Comparison of ENCODE assay signal across 10 cellular contexts in the genomic region with DNA sequence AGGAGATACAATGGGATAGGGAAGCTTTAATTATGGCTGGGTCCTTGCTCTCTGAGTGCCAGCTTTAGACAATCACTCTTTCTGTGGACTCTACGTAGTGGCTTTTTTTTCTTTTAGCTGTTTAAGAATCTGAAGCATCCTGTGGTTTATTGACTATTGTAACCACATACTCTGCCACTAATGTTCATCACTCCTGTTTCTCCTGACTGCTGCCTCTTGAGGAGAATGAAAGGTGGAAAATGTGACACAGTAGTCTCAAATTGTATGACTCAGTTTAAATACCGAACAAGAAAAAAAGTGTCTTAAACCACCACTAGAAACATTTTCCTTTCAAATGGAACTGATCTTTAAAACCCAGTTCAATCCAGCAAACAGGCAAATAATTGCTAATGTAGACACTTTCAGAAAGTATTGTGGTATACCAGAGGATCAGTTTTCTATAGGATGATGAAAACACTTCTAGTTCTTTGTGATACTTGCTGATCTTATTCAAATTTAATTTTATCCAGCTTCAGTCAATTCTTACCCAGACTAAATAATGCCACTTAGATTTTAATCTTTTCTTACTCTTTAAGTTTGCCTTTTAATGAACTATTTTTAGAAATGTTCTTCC.
DNase-seq lines count a peak whose midpoint lies in the region; FAIRE-seq and TF ChIP-seq lines count a peak whose summit lies in the region.
"Had no signal": no experiment of that assay in that cellular context is flagged by ENCODE, and none has a peak within 500 bp of the region (broad histone marks: within the 10 kb centered on the region; RNA-seq: fewer than 3 reads in every experiment).

No MANE protein-coding gene starts in this region.

- peaks cover 20% of the 10 kb centered on the region for H3K4me1 ChIP-seq in astrocyte (ENCODE audit: insufficient read depth, low read length)
- no peaks in the 10 kb centered on the region for H3K4me1 ChIP-seq in mesenchymal stem cell (ENCODE audit: control insufficient read depth, insufficient read depth, low read depth, low read length)
- H3K4me1 ChIP-seq in esophagus muscularis mucosa: no peaks in the 10 kb centered on the region

- H3K27me3 Mint-ChIP-seq in Calu3 (ENCODE audit: unreplicated experiment) (no peaks in the 10 kb centered on the region), astrocyte (ENCODE audit: low read depth, unreplicated experiment) (no peaks in the 10 kb centered on the region)
- H3K27me3 Mint-ChIP-seq: naive B cell had no signal

- peak overlapping the region; percentile 60 for H3K4me2 ChIP-seq in astrocyte (ENCODE audit: low read length)
- H3K4me2 ChIP-seq in mesenchymal stem cell (ENCODE audit: low read length, poor library complexity, severe bottlenecking): no peak overlapping the region

- DNase-seq in Calu3: peak; percentile 29
- DNase-seq in LHCN-M2 (ENCODE audit: low read depth): peak; percentile 93
- peak; percentile 99 for DNase-seq in astrocyte (ENCODE audit: low read depth)
- peak; percentile 91 for DNase-seq in mesenchymal stem cell
- no peak for DNase-seq in cerebellum (ENCODE audit: low spot score)
- no peak for DNase-seq in NCI-H526 treated with DMSO at 0.1 percent for 48 hours (lab: John Stamatoyannopoulos, UW)
- DNase-seq in esophagus muscularis mucosa (ENCODE audit: extremely low spot score): no peak
- DNase-seq in posterior vena cava (ENCODE audit: low spot score): no peak
- DNase-seq: naive B cell had no signal

- no peaks in the 10 kb centered on the region for H3K27me3 ChIP-seq in astrocyte (ENCODE audit: insufficient read depth, low read length)
- no peaks in the 10 kb centered on the region for H3K27me3 ChIP-seq in mesenchymal stem cell (ENCODE audit: control insufficient read depth in 1 of 2, insufficient read depth in 1 of 2, low read length in 2 of 2)
- no peaks in the 10 kb centered on the region for H3K27me3 ChIP-seq in esophagus muscularis mucosa

- H2AFZ ChIP-seq in astrocyte (ENCODE audit: low read depth, low read length) (no peak overlapping the region), mesenchymal stem cell (ENCODE audit: low read depth, low read length) (no peak overlapping the region)

- no peak overlapping the region for H3K4ac ChIP-seq in mesenchymal stem cell (ENCODE audit: low read depth in 1 of 2, low read length in 2 of 2)

- H3K4me1 Mint-ChIP-seq in Calu3 (ENCODE audit: low read depth, unreplicated experiment) (peaks cover 23% of the 10 kb centered on the region), astrocyte (ENCODE audit: low read depth, unreplicated experiment) (peaks cover 34% of the 10 kb centered on the region)
- H3K4me1 Mint-ChIP-seq: naive B cell had no signal

- CTCF ChIA-PET in Calu3 (lab: Charles Lee): interaction anchor here (0.6 to 0.9 kb wide), 4 partner anchors 75 to 1404 kb away, joined by 3 to 4 read pairs (median 3); no protein-coding TSS in a partner anchor

- H3K36me3 Mint-ChIP-seq in Calu3 (ENCODE audit: insufficient read depth, unreplicated experiment) (no peaks in the 10 kb centered on the region), astrocyte (ENCODE audit: low read depth, unreplicated experiment) (no peaks in the 10 kb centered on the region)

- no peak overlapping the region for H2BK15ac ChIP-seq in mesenchymal stem cell (ENCODE audit: low read depth, poor library complexity, severe bottlenecking)

- H3K79me2 ChIP-seq in astrocyte (ENCODE audit: insufficient read depth, low read length): no peaks in the 10 kb centered on the region

- H4K91ac ChIP-seq in mesenchymal stem cell (ENCODE audit: low read length): no peak overlapping the region

- no peak for TF ChIP-seq EP300 in esophagus muscularis mucosa (IDR thresholded peaks at IDR 0.05)

- H3K36me3 ChIP-seq in astrocyte (ENCODE audit: insufficient read depth, low read length) (no peaks in the 10 kb centered on the region), mesenchymal stem cell (ENCODE audit: control insufficient read depth in 1 of 2, insufficient read depth in 2 of 2, low read depth in 1 of 2, low read length in 2 of 2) (no peaks in the 10 kb centered on the region), esophagus muscularis mucosa (no peaks in the 10 kb centered on the region)

- BruUV-seq in Calu3 (replicated peaks; lab: Mats Ljungman, UMichigan): no TSS peak

- no peaks in the 10 kb centered on the region for H4K20me1 ChIP-seq in astrocyte (ENCODE audit: insufficient read depth, low read length)

- no peaks in the 10 kb centered on the region for H3K79me1 ChIP-seq in mesenchymal stem cell (replicated peaks; ENCODE audit: low read length, poor library complexity, severe bottlenecking)

- no peak overlapping the region for H3K23ac ChIP-seq in mesenchymal stem cell (ENCODE audit: low read length in 2 of 2)

- no peaks in the 10 kb centered on the region for H3K9me3 ChIP-seq in astrocyte (ENCODE audit: insufficient read depth, low read depth, low read length)
- H3K9me3 ChIP-seq in mesenchymal stem cell (ENCODE audit: control insufficient read depth, low read length): no peaks in the 10 kb centered on the region
- no peaks in the 10 kb centered on the region for H3K9me3 ChIP-seq in esophagus muscularis mucosa

- H3K9ac ChIP-seq in astrocyte (ENCODE audit: low read length) (peak overlapping the region; percentile 45), mesenchymal stem cell (ENCODE audit: low read length) (peak overlapping the region; percentile 9)

- no peak overlapping the region for H2AK5ac ChIP-seq in mesenchymal stem cell (ENCODE audit: low read length, severe bottlenecking)

- H2BK120ac ChIP-seq in mesenchymal stem cell (ENCODE audit: low read depth, low read length): no peak overlapping the region

- no peak overlapping the region for H3K27ac Mint-ChIP-seq in Calu3 (ENCODE audit: unreplicated experiment)
- H3K27ac Mint-ChIP-seq in astrocyte (ENCODE audit: unreplicated experiment): peak overlapping the region; percentile 87

- H3K27ac ChIP-seq in astrocyte (ENCODE audit: low read depth, low read length): peak overlapping the region; percentile 68
- H3K27ac ChIP-seq in mesenchymal stem cell (ENCODE audit: low read length, poor library complexity, severe bottlenecking): no peak overlapping the region
- no peak overlapping the region for H3K27ac ChIP-seq in esophagus muscularis mucosa (replicated peaks in 1 of 4)

- TF ChIP-seq CTCF in Calu3 (IDR thresholded peaks at IDR 0.05; ENCODE audit: unreplicated experiment): no peak
- no peak for TF ChIP-seq CTCF in astrocyte (IDR thresholded peaks at IDR 0.05; ENCODE audit: insufficient read depth, low read depth, low read length)
- TF ChIP-seq CTCF in esophagus muscularis mucosa (IDR thresholded peaks at IDR 0.05): no peak

- FAIRE-seq in astrocyte (lab: Jason Lieb, UNC): peak; percentile 88
- FAIRE-seq: endometrium had no signal

- no peak overlapping the region for H3K4me3 Mint-ChIP-seq in Calu3 (ENCODE audit: low read depth, unreplicated experiment)
- peak overlapping the region; percentile 67 for H3K4me3 Mint-ChIP-seq in astrocyte (ENCODE audit: unreplicated experiment)
- H3K4me3 Mint-ChIP-seq: naive B cell had no signal

- H3K9me3 Mint-ChIP-seq in Calu3 (ENCODE audit: low read depth, unreplicated experiment): no peaks in the 10 kb centered on the region
- H3K9me3 Mint-ChIP-seq in astrocyte (ENCODE audit: unreplicated experiment): no peaks in the 10 kb centered on the region
- H3K9me3 Mint-ChIP-seq: naive B cell had no signal

- WGBS in mesenchymal stem cell: no CpG with 5 or more reads among the region's 2 CpGs
- WGBS in esophagus muscularis mucosa: 73% methylated on average over 2 of the region's 2 CpGs

- H3K18ac ChIP-seq in mesenchymal stem cell (ENCODE audit: low read depth in 1 of 2, low read length in 2 of 2): no peak overlapping the region

- H3K4me3 ChIP-seq in astrocyte (ENCODE audit: insufficient read depth, low read depth, low read length) (no peak overlapping the region), mesenchymal stem cell (ENCODE audit: insufficient read depth in 1 of 2, low read depth in 1 of 2, low read length in 2 of 2) (no peak overlapping the region), esophagus muscularis mucosa (no peak overlapping the region)

- H4K8ac ChIP-seq in mesenchymal stem cell (ENCODE audit: low read length): no peak overlapping the region

- intact Hi-C loops in Calu3 (cut with micrococcal nuclease; ENCODE audit: unreplicated experiment) (no loop called here), esophagus muscularis mucosa (cut with DNase I) (no loop called here), posterior vena cava (cut with DNase I) (no loop called here)

- H2BK5ac ChIP-seq in mesenchymal stem cell (ENCODE audit: low read depth, low read length, poor library complexity, severe bottlenecking): no peak overlapping the region

- no peak overlapping the region for H3K14ac ChIP-seq in mesenchymal stem cell (ENCODE audit: low read length in 2 of 2)

- H2BK12ac ChIP-seq in mesenchymal stem cell (ENCODE audit: low read length in 2 of 2): no peak overlapping the region

- TF ChIP-seq POLR2A in esophagus muscularis mucosa (IDR thresholded peaks at IDR 0.05; ENCODE audit: low read depth): no peak

Comparison
In these comparisons a context has a peak if more than half of its experiments do, and no peak if none do; other contexts are left out.
1. DNase-seq: peak in Calu3 (single experiment), LHCN-M2 (single experiment), astrocyte (single experiment) and mesenchymal stem cell (single experiment); none in cerebellum (single experiment), NCI-H526 treated with DMSO at 0.1 percent for 48 hours (single experiment), esophagus muscularis mucosa (single experiment) and posterior vena cava (single experiment).